17 cellular contexts compared by ENCODE assay signal in the genomic region with DNA sequence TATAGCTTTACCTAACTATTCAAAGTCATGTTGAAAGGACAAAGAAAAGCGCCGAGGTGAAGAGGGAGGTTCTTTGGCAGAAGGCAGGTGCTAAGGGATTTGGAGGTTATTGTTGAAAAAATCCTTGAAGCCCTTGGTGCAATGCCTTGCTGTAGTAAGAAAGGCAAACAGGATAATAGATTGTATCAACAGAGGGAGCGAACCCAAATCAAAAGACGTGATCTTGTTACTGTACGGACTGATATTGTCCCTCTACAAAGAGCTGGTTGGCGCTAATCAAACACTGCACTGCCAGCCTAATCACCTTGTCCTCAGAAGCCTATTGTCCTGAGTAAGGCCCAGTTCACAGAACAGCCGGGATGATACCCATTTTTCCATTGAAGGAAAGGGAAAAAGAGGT.
"Had no signal": no experiment of that assay in that cellular context is flagged by ENCODE, and none has a peak within 500 bp of the region (broad histone marks: within the 10 kb centered on the region; RNA-seq: fewer than 3 reads in every experiment).

No MANE protein-coding gene starts in this region.

- H3K27ac ChIP-seq: breast epithelium, prostate gland, right lobe of liver, spleen had no signal

- H3K9me3 ChIP-seq: breast epithelium, prostate gland, right lobe of liver, spleen had no signal

- DNase-seq: activated CD4-positive, alpha-beta memory T cell treated with anti-CD3 and anti-CD28 coated beads for 36 hours; activated CD4-positive, alpha-beta T cell treated with anti-CD3 and anti-CD28 coated beads for 1 hour; activated gamma-delta T cell treated with Interleukin-2 at 50 U/mL for 16 hours; activated naive CD8-positive, alpha-beta T cell treated with anti-CD3 and anti-CD28 coated beads for 36 hours; activated T-cell treated with anti-CD3 and anti-CD28 coated beads, Interleukin-2, amount 50 U/mL, for 4 hours; dermis blood vessel endothelial cell; hypothalamus; left colon; naive thymus-derived CD4-positive, alpha-beta T cell; occipital lobe; right lobe of liver; spleen; stimulated activated CD4-positive, alpha-beta T cell treated with anti-CD3 and anti-CD28 coated beads, Interleukin-1b, Interleukin-23, amount 100 ng/mL, for 48 hours; stimulated activated naive CD4-positive, alpha-beta T cell treated with Interleukin-2 at 50 U/mL for 16 hours; trophoblast cell had no signal

- H3K36me3 ChIP-seq: breast epithelium, prostate gland, right lobe of liver, spleen had no signal

- H3K4me3 ChIP-seq: breast epithelium, prostate gland, right lobe of liver, spleen had no signal

- H3K4me1 ChIP-seq: breast epithelium, prostate gland, right lobe of liver, spleen had no signal
